8 cellular contexts compared by ENCODE assay signal in the genomic region with DNA sequence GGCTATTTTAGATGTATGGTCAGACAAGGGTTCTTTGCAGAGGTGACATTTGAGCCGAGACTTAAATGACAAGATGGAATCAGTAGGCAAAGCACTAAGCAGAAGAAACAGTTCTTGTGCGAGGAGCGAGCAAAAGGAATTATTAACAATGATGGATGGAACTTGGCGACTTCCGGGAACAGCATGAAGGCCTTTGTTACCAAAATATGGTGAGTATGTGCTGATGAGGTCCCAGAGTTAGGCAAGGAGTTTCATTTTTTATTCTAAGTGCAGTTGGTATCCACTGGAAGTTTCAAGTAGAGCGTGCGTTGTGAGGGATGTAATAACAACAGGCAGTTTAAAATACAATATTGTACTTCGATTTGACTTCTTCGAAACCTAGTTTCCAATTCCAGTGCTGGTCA. TPM values are rescaled to one million over a fixed set of nuclear protein-coding genes. Genes with fewer than 3 reads are reported as not detected.
A peak's percentile ranks its signal among the peaks of the same experiment; 100 is the strongest.
DNase-seq lines count a peak whose midpoint lies in the region; ATAC-seq, FAIRE-seq and TF ChIP-seq lines count a peak whose summit lies in the region.

No MANE protein-coding gene starts in this region.

- H3K36me3 ChIP-seq in HUES64 (ENCODE audit: insufficient read depth, low read length) = no peaks in the 10 kb centered on the region
- no peaks in the 10 kb centered on the region for H3K36me3 ChIP-seq in keratinocyte (ENCODE audit: control insufficient read depth in 2 of 2, extremely low read depth in 1 of 2, insufficient read depth in 2 of 2, low read length in 2 of 2)
- H3K36me3 ChIP-seq in subcutaneous abdominal adipose tissue (ENCODE audit: control insufficient read depth in 5 of 5, insufficient read depth in 5 of 5, low read length in 5 of 5) = no peaks in the 10 kb centered on the region

- peak overlapping the region; percentile 95 for H3K27ac Mint-ChIP-seq in activated naive CD8-positive, alpha-beta T cell treated with anti-CD3 and anti-CD28 coated beads for 36 hours

- peaks cover under 1% of the 10 kb centered on the region for H3K9me3 Mint-ChIP-seq in activated naive CD8-positive, alpha-beta T cell treated with anti-CD3 and anti-CD28 coated beads for 36 hours

- TF ChIP-seq CTCF in keratinocyte (optimal IDR thresholded peaks at IDR 0.05 in 1 of 3, IDR thresholded peaks at IDR 0.05 in 1 of 3, conservative IDR thresholded peaks at IDR 0.05 in 1 of 3; ENCODE audit: extremely low read depth in 1 of 3, insufficient read depth in 2 of 3, low read length in 3 of 3) = no peak

- peak overlapping the region; percentile 99 for H3K4me2 ChIP-seq in keratinocyte (ENCODE audit: control insufficient read depth, extremely low read depth, insufficient read depth, low read depth, low read length)

- no peaks in the 10 kb centered on the region for H3K9me1 ChIP-seq in keratinocyte (ENCODE audit: control insufficient read depth, extremely low read depth, insufficient read depth, low read length)

- H3K4me1 Mint-ChIP-seq in activated naive CD8-positive, alpha-beta T cell treated with anti-CD3 and anti-CD28 coated beads for 36 hours = peaks cover 63% of the 10 kb centered on the region

- H3K27ac ChIP-seq in HUES64 (ENCODE audit: low read depth, low read length) = peak overlapping the region; percentile 78
- H3K27ac ChIP-seq in keratinocyte (ENCODE audit: control insufficient read depth, insufficient read depth, low read length) = peak overlapping the region; percentile 88
- peak overlapping the region; percentile 91 for H3K27ac ChIP-seq in subcutaneous abdominal adipose tissue (ENCODE audit: low read depth, low read length)

- no peaks in the 10 kb centered on the region for H4K20me1 ChIP-seq in keratinocyte (ENCODE audit: control insufficient read depth, extremely low read depth, insufficient read depth, low read length)

- WGBS in HUES64 = 12% methylated on average over 9 of the region's 9 CpGs

- H3K9ac ChIP-seq in HUES64 (ENCODE audit: low read depth, low read length) (peak overlapping the region; percentile 76), keratinocyte (ENCODE audit: control insufficient read depth, extremely low read depth, insufficient read depth, low read length) (peak overlapping the region; percentile 92), subcutaneous abdominal adipose tissue (ENCODE audit: low read length in 5 of 5) (peak overlapping the region; percentile 12 to 95 (median 83))

- H3K27me3 ChIP-seq in HUES64 (ENCODE audit: insufficient read depth, low read length) (peaks cover 32% of the 10 kb centered on the region), keratinocyte (ENCODE audit: control insufficient read depth, extremely low read depth, insufficient read depth, low read length) (no peaks in the 10 kb centered on the region), subcutaneous abdominal adipose tissue (ENCODE audit: control insufficient read depth in 5 of 5, insufficient read depth in 4 of 5, low read length in 5 of 5) (no peaks in the 10 kb centered on the region)

- ATAC-seq in GM18502 (IDR thresholded peaks at IDR 0.05; ENCODE audit: poor library complexity, unreplicated experiment) (no peak), HG02938 (IDR thresholded peaks at IDR 0.05; ENCODE audit: unreplicated experiment) (no peak)

- dilution Hi-C loops in keratinocyte (cut with MboI; ENCODE audit: extremely low pct_ligation_motif_present, low sequenced_read_pairs) = no loop called here

- no peaks in the 10 kb centered on the region for H3K27me3 Mint-ChIP-seq in activated naive CD8-positive, alpha-beta T cell treated with anti-CD3 and anti-CD28 coated beads for 36 hours

- H3K9me3 ChIP-seq in HUES64 (ENCODE audit: insufficient read depth, low read depth, low read length) (no peaks in the 10 kb centered on the region), keratinocyte (ENCODE audit: control insufficient read depth, low read depth, low read length) (no peaks in the 10 kb centered on the region), subcutaneous abdominal adipose tissue (ENCODE audit: control insufficient read depth in 5 of 5, low read length in 5 of 5) (no peaks in the 10 kb centered on the region)

- peak overlapping the region; percentile 93 for H2AFZ ChIP-seq in keratinocyte (ENCODE audit: control insufficient read depth, low read length)

- peak; percentile 43 for FAIRE-seq in keratinocyte (lab: Jason Lieb, UNC)

- H3K4me1 ChIP-seq in HUES64 (ENCODE audit: insufficient read depth, low read length) (peaks cover 12% of the 10 kb centered on the region), keratinocyte (ENCODE audit: control insufficient read depth, extremely low read depth, insufficient read depth, low read length) (peaks cover 38% of the 10 kb centered on the region), subcutaneous abdominal adipose tissue (ENCODE audit: control insufficient read depth in 5 of 5, insufficient read depth in 5 of 5, low read length in 5 of 5) (peaks cover 3 to 57% (median 52%) of the 10 kb centered on the region in 5 donors)

- H3K79me2 ChIP-seq in keratinocyte (ENCODE audit: control insufficient read depth, insufficient read depth, low read length) = peaks cover 30% of the 10 kb centered on the region

- peak overlapping the region; percentile 89 for H3K4me3 ChIP-seq in HUES64 (ENCODE audit: low read length)
- peak overlapping the region; percentile 84 to 97 (median 94) for H3K4me3 ChIP-seq in keratinocyte (ENCODE audit: control insufficient read depth in 2 of 3, extremely low read depth in 1 of 3, insufficient read depth in 2 of 3, low read depth in 1 of 3, low read length in 3 of 3)
- H3K4me3 ChIP-seq in subcutaneous abdominal adipose tissue (ENCODE audit: low read depth in 1 of 5, low read length in 5 of 5) = peak overlapping the region; percentile 73 to 98 (median 93)

- DNase-seq in EH (ENCODE audit: low read depth) = peak; percentile 59
- no peak for DNase-seq in activated naive CD8-positive, alpha-beta T cell treated with anti-CD3 and anti-CD28 coated beads for 36 hours
- DNase-seq in keratinocyte (ENCODE audit: low read depth, low spot score) = no peak
- no peak for DNase-seq in UCSD-AML1 (lab: John Stamatoyannopoulos, UW; ENCODE audit: unreplicated experiment)

- peak overlapping the region; percentile 85 for H3K4me3 Mint-ChIP-seq in activated naive CD8-positive, alpha-beta T cell treated with anti-CD3 and anti-CD28 coated beads for 36 hours

- peaks cover 17% of the 10 kb centered on the region for H3K36me3 Mint-ChIP-seq in activated naive CD8-positive, alpha-beta T cell treated with anti-CD3 and anti-CD28 coated beads for 36 hours

RNA-seq across cellular contexts. Expression of a gene that starts 1.6 kb away (rescaled TPM):
- polyA plus RNA-seq in HUES64 (2013, experiment 1 of 2) = 2.4 TPM
- 2.3 TPM for polyA plus RNA-seq in HUES64 (2013, experiment 2 of 2)
- total RNA-seq in activated naive CD8-positive, alpha-beta T cell treated with anti-CD3 and anti-CD28 coated beads for 36 hours = 10 to 100 TPM; 41.4 to 41.5 TPM
- polyA plus RNA-seq in keratinocyte = 20.1 to 26.6 TPM (median 24.6 TPM) in 3 replicates
- polyA plus RNA-seq in keratinocyte (2011; ENCODE audit: low read depth) = 6.1 TPM
- polyA plus RNA-seq in keratinocyte (2011; cell fraction: cytosol; rRNA removed) = 3.3 and 7.1 TPM in 2 replicates
- polyA plus RNA-seq in keratinocyte (2011; cell fraction: nucleus; rRNA removed) = 38.0 and 53.6 TPM in 2 replicates
- 10.2 and 13.9 TPM in 2 replicates for polyA plus RNA-seq in keratinocyte (2012; ENCODE audit: low replicate concordance)
- polyA minus RNA-seq in keratinocyte = 22.2 to 114 TPM (median 78.7 TPM) in 3 replicates
- 20.1 TPM for polyA minus RNA-seq in keratinocyte (2011; cell fraction: cytosol; rRNA and poly(A)+ RNA removed)
- polyA minus RNA-seq in keratinocyte (2011; cell fraction: nucleus; rRNA and poly(A)+ RNA removed) = 107 and 229 TPM in 2 replicates

RNA-seq across cellular contexts. Expression of a gene that starts 58.0 kb away (rescaled TPM):
- 0.05 TPM for polyA plus RNA-seq in HUES64 (2013, experiment 1 of 2)
- not detected for polyA plus RNA-seq in HUES64 (2013, experiment 2 of 2)
- 10 to 100 TPM; 44.8 to 47.1 TPM for total RNA-seq in activated naive CD8-positive, alpha-beta T cell treated with anti-CD3 and anti-CD28 coated beads for 36 hours
- 35.2 to 41.0 TPM (median 37.0 TPM) in 3 replicates for polyA plus RNA-seq in keratinocyte
- polyA plus RNA-seq in keratinocyte (2011; ENCODE audit: low read depth) = 1.3 TPM
- 5.7 and 13.4 TPM in 2 replicates for polyA plus RNA-seq in keratinocyte (2011; cell fraction: cytosol; rRNA removed)
- polyA plus RNA-seq in keratinocyte (2011; cell fraction: nucleus; rRNA removed) = 36.1 and 38.6 TPM in 2 replicates
- polyA plus RNA-seq in keratinocyte (2012; ENCODE audit: low replicate concordance) = 2.4 and 18.6 TPM in 2 replicates
- polyA minus RNA-seq in keratinocyte = 29.1 to 46.4 TPM (median 42.3 TPM) in 3 replicates
- 15.2 TPM for polyA minus RNA-seq in keratinocyte (2011; cell fraction: cytosol; rRNA and poly(A)+ RNA removed)
- 46.4 and 102 TPM in 2 replicates for polyA minus RNA-seq in keratinocyte (2011; cell fraction: nucleus; rRNA and poly(A)+ RNA removed)
